ENCODE assay signal across 1 cellular context in genomic region chr12:18849080-18849479, GRCh38.
TF ChIP-seq lines count a peak whose summit lies in the region.

No MANE protein-coding gene starts in this region.

TF ChIP-seq in GM23338, 12 proteins besides CTCF, POLR2A, EP300 and RAD21:
- no peak for TF ChIP-seq NANOG (IDR thresholded peaks at IDR 0.05; ENCODE audit: borderline replicate concordance)
- no peak for TF ChIP-seq POLR2AphosphoS5 (IDR thresholded peaks at IDR 0.05; ENCODE audit: low read depth)
- no peak for TF ChIP-seq JUNB (IDR thresholded peaks at IDR 0.05; ENCODE audit: unreplicated experiment)
- no peak for TF ChIP-seq CREB1 (CRISPR knock-in tag; IDR thresholded peaks at IDR 0.05; ENCODE audit: low read depth)
- TF ChIP-seq REST (IDR thresholded peaks at IDR 0.05; ENCODE audit: unreplicated experiment): no peak
